In the genomic region with DNA sequence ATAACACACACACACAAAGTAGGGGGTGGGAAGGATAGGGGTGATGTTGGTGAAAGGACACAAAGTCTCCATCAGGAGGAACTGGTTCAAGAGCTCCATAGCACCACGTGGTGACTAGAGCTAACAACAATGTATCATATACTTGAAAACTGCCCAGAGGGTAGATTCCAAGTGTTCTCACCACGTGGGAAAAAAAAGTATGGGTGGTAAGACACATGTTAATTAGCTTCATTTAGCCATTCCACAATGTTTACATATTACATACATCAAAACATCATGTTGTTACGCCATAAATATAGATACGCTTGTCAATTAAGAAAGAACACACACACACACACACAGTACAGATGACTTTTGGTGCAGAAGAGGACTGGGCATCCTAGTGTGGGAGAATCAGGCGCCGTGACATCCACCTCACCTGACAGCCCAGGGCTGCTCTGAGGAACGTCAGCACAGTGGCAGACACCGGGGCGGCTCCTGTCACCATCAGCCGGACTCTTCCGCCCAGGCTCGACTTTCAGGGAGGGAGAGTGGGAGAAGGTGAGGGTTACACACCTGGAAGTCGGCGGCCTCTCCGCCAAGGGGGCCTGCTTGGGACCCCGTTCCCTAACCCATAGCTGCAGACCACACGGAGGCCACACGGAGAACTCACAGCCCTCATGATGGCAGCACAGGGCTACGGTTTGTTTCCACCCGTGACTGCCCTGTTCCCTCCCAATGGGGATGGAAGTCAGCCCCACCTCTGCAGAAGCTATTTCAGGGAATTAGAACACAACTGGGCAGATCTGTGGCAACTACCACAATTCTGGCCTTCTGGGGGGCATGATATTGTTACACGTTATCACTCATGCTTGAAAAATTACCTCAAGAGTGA, we compare ENCODE assay signal across 1 cellular context.
TF ChIP-seq lines count a peak whose summit lies in the region.

No MANE protein-coding gene starts in this region.

TF ChIP-seq in SK-N-SH, 30 proteins besides CTCF, POLR2A, EP300 and RAD21 (continued from another document):
- TF ChIP-seq ZBTB33 (IDR thresholded peaks at IDR 0.05; ENCODE audit: borderline replicate concordance, low read depth): no peak
- TF ChIP-seq, protein P1, sequence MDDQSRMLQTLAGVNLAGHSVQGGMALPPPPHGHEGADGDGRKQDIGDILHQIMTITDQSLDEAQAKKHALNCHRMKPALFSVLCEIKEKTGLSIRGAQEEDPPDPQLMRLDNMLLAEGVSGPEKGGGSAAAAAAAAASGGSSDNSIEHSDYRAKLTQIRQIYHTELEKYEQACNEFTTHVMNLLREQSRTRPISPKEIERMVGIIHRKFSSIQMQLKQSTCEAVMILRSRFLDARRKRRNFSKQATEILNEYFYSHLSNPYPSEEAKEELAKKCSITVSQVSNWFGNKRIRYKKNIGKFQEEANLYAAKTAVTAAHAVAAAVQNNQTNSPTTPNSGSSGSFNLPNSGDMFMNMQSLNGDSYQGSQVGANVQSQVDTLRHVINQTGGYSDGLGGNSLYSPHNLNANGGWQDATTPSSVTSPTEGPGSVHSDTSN (IDR thresholded peaks at IDR 0.05): no peak
- no peak for TF ChIP-seq RFX5 (IDR thresholded peaks at IDR 0.05; ENCODE audit: low read length)
- TF ChIP-seq SMC3 (IDR thresholded peaks at IDR 0.05; ENCODE audit: low read depth, low read length): no peak
- no peak for TF ChIP-seq CHD2 (IDR thresholded peaks at IDR 0.05; ENCODE audit: low read length, partially characterized antibody)
- TF ChIP-seq, protein P2, sequence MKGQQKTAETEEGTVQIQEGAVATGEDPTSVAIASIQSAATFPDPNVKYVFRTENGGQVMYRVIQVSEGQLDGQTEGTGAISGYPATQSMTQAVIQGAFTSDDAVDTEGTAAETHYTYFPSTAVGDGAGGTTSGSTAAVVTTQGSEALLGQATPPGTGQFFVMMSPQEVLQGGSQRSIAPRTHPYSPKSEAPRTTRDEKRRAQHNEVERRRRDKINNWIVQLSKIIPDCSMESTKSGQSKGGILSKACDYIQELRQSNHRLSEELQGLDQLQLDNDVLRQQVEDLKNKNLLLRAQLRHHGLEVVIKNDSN (IDR thresholded peaks at IDR 0.05; ENCODE audit: borderline replicate concordance, low read depth): no peak
TF ChIP-seq in SK-N-SH: peak in this region for 0.
